Comparison of ENCODE assay signal across 27 cellular contexts in genomic region chr6:93571341-93571740, GRCh38.
"Had no signal": no experiment of that assay in that cellular context is flagged by ENCODE, and none has a peak within 500 bp of the region (broad histone marks: within the 10 kb centered on the region; RNA-seq: fewer than 3 reads in every experiment).

No MANE protein-coding gene starts in this region.

- H3K4me1 ChIP-seq: left lung, lower lobe of right lung, suprapubic skin, tibial artery, uterus had no signal

- H3K4me3 ChIP-seq: left lung, lower lobe of right lung, mucosa of descending colon, ovary, suprapubic skin, thoracic aorta, tibial artery, uterus had no signal

- H3K36me3 ChIP-seq: left lung, lower lobe of right lung, ovary, suprapubic skin, thoracic aorta, tibial artery, uterus had no signal

- H3K9me3 ChIP-seq: left lung, lower lobe of right lung, mucosa of descending colon, ovary, suprapubic skin, thoracic aorta, tibial artery, uterus had no signal

- H3K27me3 ChIP-seq: left lung, ovary, suprapubic skin, tibial artery, uterus had no signal

- ATAC-seq: left colon; left lung; lower lobe of right lung; mucosa of descending colon; naive thymus-derived CD4-positive, alpha-beta T cell; natural killer cell treated with Interleukin-12 subunit alpha and Interleukin-12 subunit beta and Interleukin-15 and Interleukin-18, amount 100 ng/mL, for 72 hours; right cardiac atrium; sciatic nerve; stimulated activated naive B cell treated with anti-CD40 and anti-IgM and Interleukin-4, amounts not matched to agents 10 μg/mL and 1 μg/mL and 100 μg/mL, for 72 hours; stimulated activated naive CD8-positive, alpha-beta T cell treated with anti-CD3 and anti-CD28 coated beads, Interleukin-15, Interleukin-2, amounts not matched to agents 100 U/mL and 50 U/mL, for 24 hours had no signal

- H3K27ac ChIP-seq: left lung, lower lobe of right lung, ovary, suprapubic skin, thoracic aorta, tibial artery, uterus had no signal

- DNase-seq: head of caudate nucleus; hypothalamus; immature natural killer cell; kidney; left colon; left lung; lower lobe of right lung; mammary epithelial cell; mesendoderm; midbrain; mucosa of descending colon; naive thymus-derived CD4-positive, alpha-beta T cell; ovary; retina; right cardiac atrium; stimulated activated CD4-positive, alpha-beta T cell treated with anti-CD3 and anti-CD28 coated beads, Interleukin-12 subunit alpha, Interleukin-12 subunit beta, amount 100 ng/mL, for 4 hours; stimulated activated CD4-positive, alpha-beta T cell treated with anti-CD3 and anti-CD28 coated beads, Interleukin-15, amount 100 ng/mL, for 24 hours; stimulated activated CD4-positive, alpha-beta T cell treated with anti-CD3 and anti-CD28 coated beads, Interleukin-2, amount 100 ng/mL, for 24 hours; stimulated activated CD4-positive, alpha-beta T cell treated with anti-CD3 and anti-CD28 coated beads, Interleukin-4, amount 100 ng/mL, for 1 hour; stimulated activated naive B cell treated with anti-CD40 and anti-IgM and Interleukin-4, amounts not matched to agents 10 μg/mL and 1 μg/mL and 100 μg/mL, for 72 hours; stimulated activated naive CD8-positive, alpha-beta T cell treated with anti-CD3 and anti-CD28 coated beads, Interleukin-15, Interleukin-2, amounts not matched to agents 100 U/mL and 50 U/mL, for 24 hours; tibial artery; uterus had no signal
